In the genomic region with DNA sequence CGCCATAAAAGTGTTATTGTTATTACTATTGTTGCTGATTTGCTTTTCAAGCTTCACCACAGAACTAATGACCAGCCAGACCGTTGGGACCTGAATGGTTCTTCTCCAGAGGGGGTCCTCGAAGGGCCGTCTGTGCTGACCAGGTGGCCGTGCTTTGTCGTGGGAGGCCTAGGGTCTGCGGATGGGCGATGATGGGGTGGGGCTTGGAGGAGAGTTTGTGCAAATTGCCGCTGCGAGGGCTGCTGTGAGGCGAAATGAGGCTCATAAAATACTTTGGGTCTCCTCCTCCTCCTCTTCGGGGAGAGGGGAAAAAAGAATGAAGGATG, we compare ENCODE assay signal across 8 cellular contexts. TPM values are rescaled to one million over a fixed set of nuclear protein-coding genes. Genes with fewer than 3 reads are reported as not detected.
DNase-seq lines count a peak whose midpoint lies in the region; ATAC-seq lines count a peak whose summit lies in the region.

No MANE protein-coding gene starts in this region.

- no peaks in the 10 kb centered on the region for H3K9me3 Mint-ChIP-seq in activated CD4-positive, alpha-beta memory T cell treated with anti-CD3 and anti-CD28 coated beads for 36 hours
- H3K9me3 Mint-ChIP-seq in immature natural killer cell, result no peaks in the 10 kb centered on the region

- H3K4me1 ChIP-seq in thymus (ENCODE audit: control insufficient read depth, insufficient read depth, low read length), result peaks cover 14% of the 10 kb centered on the region

- intact Hi-C loops in activated CD4-positive, alpha-beta memory T cell treated with anti-CD3 and anti-CD28 coated beads for 36 hours (cut with micrococcal nuclease), result loop anchor here (1.0 kb wide), 4 partner anchors 9 to 87 kb away; a partner anchor contains a TSS
- intact Hi-C loops in posterior cingulate gyrus (cut with DNase I), result no loop called here

- DNase-seq in COR-L47 (lab: John Stamatoyannopoulos, UW) (peak; percentile 72), immature natural killer cell (no peak), posterior cingulate gyrus (no peak)
- no peak for DNase-seq in activated CD4-positive, alpha-beta memory T cell treated with anti-CD3 and anti-CD28 coated beads for 36 hours

- peak overlapping the region; percentile 89 for H3K4me3 Mint-ChIP-seq in activated CD4-positive, alpha-beta memory T cell treated with anti-CD3 and anti-CD28 coated beads for 36 hours
- peak overlapping the region; percentile 91 to 100 (median 98) for H3K4me3 Mint-ChIP-seq in immature natural killer cell

- H3K27me3 Mint-ChIP-seq in activated CD4-positive, alpha-beta memory T cell treated with anti-CD3 and anti-CD28 coated beads for 36 hours, result no peaks in the 10 kb centered on the region
- H3K27me3 Mint-ChIP-seq in immature natural killer cell (ENCODE audit: low read depth in 3 of 3), result peaks cover 3 to 15% (median 4%) of the 10 kb centered on the region in 3 donors

- H3K36me3 Mint-ChIP-seq in activated CD4-positive, alpha-beta memory T cell treated with anti-CD3 and anti-CD28 coated beads for 36 hours, result peaks cover 37% of the 10 kb centered on the region
- H3K36me3 Mint-ChIP-seq in immature natural killer cell, result peaks cover 2 to 28% (median 17%) of the 10 kb centered on the region in 3 donors

- H3K27ac ChIP-seq in thymus (ENCODE audit: low read depth), result peak overlapping the region; percentile 94

- CTCF ChIA-PET in activated CD4-positive, alpha-beta memory T cell treated with anti-CD3 and anti-CD28 coated beads for 36 hours (lab: Charles Lee), result interaction anchor here (1.0 to 1.1 kb wide), 2 partner anchors 83 to 102 kb away, joined by 3 read pairs; no protein-coding TSS in a partner anchor

- no peaks in the 10 kb centered on the region for H3K9me3 ChIP-seq in thymus (ENCODE audit: control insufficient read depth)

- peak overlapping the region; percentile 68 for H3K4me3 ChIP-seq in thymus (ENCODE audit: low read length)

- WGBS in thymus, result 1% methylated on average over 12 of the region's 12 CpGs

- peak overlapping the region; percentile 98 for H3K27ac Mint-ChIP-seq in activated CD4-positive, alpha-beta memory T cell treated with anti-CD3 and anti-CD28 coated beads for 36 hours
- peak overlapping the region; percentile 82 to 98 (median 96) for H3K27ac Mint-ChIP-seq in immature natural killer cell

- POLR2A ChIA-PET in activated CD4-positive, alpha-beta memory T cell treated with anti-CD3 and anti-CD28 coated beads for 36 hours (lab: Charles Lee), result interaction anchor here (0.7 to 1.1 kb wide), 5 partner anchors 19 to 247 kb away, joined by 3 to 5 read pairs (median 4); a partner anchor contains a TSS

- H3K36me3 ChIP-seq in thymus (ENCODE audit: control insufficient read depth, insufficient read depth), result peaks cover 27% of the 10 kb centered on the region

- H3K27me3 ChIP-seq in thymus (ENCODE audit: control insufficient read depth, insufficient read depth), result no peaks in the 10 kb centered on the region

- H3K4me1 Mint-ChIP-seq in activated CD4-positive, alpha-beta memory T cell treated with anti-CD3 and anti-CD28 coated beads for 36 hours (ENCODE audit: low read depth), result peaks cover 47% of the 10 kb centered on the region
- peaks cover 55 to 60% of the 10 kb centered on the region in 2 donors for H3K4me1 Mint-ChIP-seq in immature natural killer cell

- ATAC-seq in HG02885 (IDR thresholded peaks at IDR 0.05; ENCODE audit: poor library complexity, unreplicated experiment) (peak; percentile 8), HG03095 (IDR thresholded peaks at IDR 0.05; ENCODE audit: unreplicated experiment) (no peak), HG03469 (IDR thresholded peaks at IDR 0.05; ENCODE audit: unreplicated experiment) (no peak)

RNA-seq across cellular contexts. Expression of a gene that starts 0.8 kb away (rescaled TPM):
- 10 to 100 TPM; 60.5 to 64.1 TPM for total RNA-seq in activated CD4-positive, alpha-beta memory T cell treated with anti-CD3 and anti-CD28 coated beads for 36 hours
- polyA plus RNA-seq in immature natural killer cell, result 100 to 1,000 TPM in 1 of 3 donors, 10 to 100 TPM in 2; 71.6 to 159 (median 75.1) TPM
- polyA plus RNA-seq in thymus, result 48.1 TPM

RNA-seq across cellular contexts. Expression of a gene that starts 6.0 kb away (rescaled TPM):
- 10 to 100 TPM; 11.0 to 12.1 TPM for total RNA-seq in activated CD4-positive, alpha-beta memory T cell treated with anti-CD3 and anti-CD28 coated beads for 36 hours
- polyA plus RNA-seq in immature natural killer cell (10 to 100 TPM; 14.5 to 18.1 (median 14.7) TPM), thymus (15.5 TPM)

RNA-seq across cellular contexts. Expression of a gene that starts 9.7 kb away (rescaled TPM):
- total RNA-seq in activated CD4-positive, alpha-beta memory T cell treated with anti-CD3 and anti-CD28 coated beads for 36 hours, result 100 to 1,000 TPM; 202 to 213 TPM
- polyA plus RNA-seq in immature natural killer cell (100 to 1,000 TPM; 303 to 707 (median 457) TPM), thymus (57.0 TPM)

RNA-seq across cellular contexts. Expression of a gene that starts 24.8 kb away (rescaled TPM):
- 10 to 100 TPM; 24.6 to 26.0 TPM for total RNA-seq in activated CD4-positive, alpha-beta memory T cell treated with anti-CD3 and anti-CD28 coated beads for 36 hours
- polyA plus RNA-seq in immature natural killer cell (10 to 100 TPM in 1 of 3 donors, 1 to 10 TPM in 2; 5.9 to 14.7 (median 8.0) TPM), thymus (120 TPM)

RNA-seq across cellular contexts. Expression of a gene that starts 34.2 kb away (rescaled TPM):
- 10 to 100 TPM; 78.5 to 90.9 TPM for total RNA-seq in activated CD4-positive, alpha-beta memory T cell treated with anti-CD3 and anti-CD28 coated beads for 36 hours
- polyA plus RNA-seq in immature natural killer cell, result 10 to 100 TPM; 25.7 to 55.6 (median 49.2) TPM
- 171 TPM for polyA plus RNA-seq in thymus
